ENCODE assay signal across 23 cellular contexts in genomic region chr17:7409716-7410115, GRCh38. TPM values are rescaled to one million over a fixed set of nuclear protein-coding genes. Genes with fewer than 3 reads are reported as not detected.
DNase-seq lines count a peak whose midpoint lies in the region; ATAC-seq, FAIRE-seq and TF ChIP-seq lines count a peak whose summit lies in the region.
"Had no signal": no experiment of that assay in that cellular context is flagged by ENCODE, and none has a peak within 500 bp of the region (broad histone marks: within the 10 kb centered on the region; RNA-seq: fewer than 3 reads in every experiment).

No MANE protein-coding gene starts in this region.

- intact Hi-C loops in activated CD4-positive, alpha-beta T cell treated with anti-CD3 and anti-CD28 coated beads, Interleukin-2, amount 10 ng/mL, durations not matched to agents 24 days and 14 days (cut with micrococcal nuclease): no loop called here

- peaks cover 10% of the 10 kb centered on the region for H3K4me1 Mint-ChIP-seq in activated CD4-positive, alpha-beta T cell treated with anti-CD3 and anti-CD28 coated beads, Interleukin-2, amount 10 ng/mL, durations not matched to agents 24 days and 14 days
- H3K4me1 Mint-ChIP-seq in nephron (peaks cover 14% of the 10 kb centered on the region), type B pancreatic cell (ENCODE audit: unreplicated experiment) (peaks cover 17% of the 10 kb centered on the region)

- H3K9me3 Mint-ChIP-seq in activated CD4-positive, alpha-beta T cell treated with anti-CD3 and anti-CD28 coated beads, Interleukin-2, amount 10 ng/mL, durations not matched to agents 24 days and 14 days: no peaks in the 10 kb centered on the region
- H3K9me3 Mint-ChIP-seq in nephron (no peaks in the 10 kb centered on the region), type B pancreatic cell (no peaks in the 10 kb centered on the region)
- H3K9me3 Mint-ChIP-seq: CD8-positive, alpha-beta memory T cell had no signal

- H3K27me3 Mint-ChIP-seq in activated CD4-positive, alpha-beta T cell treated with anti-CD3 and anti-CD28 coated beads, Interleukin-2, amount 10 ng/mL, durations not matched to agents 24 days and 14 days: peaks cover 32% of the 10 kb centered on the region
- H3K27me3 Mint-ChIP-seq in nephron (ENCODE audit: low read depth) (peaks cover 6% of the 10 kb centered on the region), type B pancreatic cell (peaks cover 4% of the 10 kb centered on the region)

- no peaks in the 10 kb centered on the region for H3K4me1 ChIP-seq in BE2C
- H3K4me1 ChIP-seq: HAP-1 had no signal

- no peak for TF ChIP-seq CTCF in bronchial epithelial cell (IDR thresholded peaks at IDR 0.05; ENCODE audit: insufficient read depth, low read length, severe bottlenecking)
- no peak for TF ChIP-seq CTCF in nephron (IDR thresholded peaks at IDR 0.05; ENCODE audit: unreplicated experiment in 3 of 3)
- TF ChIP-seq CTCF in type B pancreatic cell (conservative IDR thresholded peaks at IDR 0.05): no peak
- TF ChIP-seq CTCF in BE2C (IDR thresholded peaks at IDR 0.05; ENCODE audit: low read depth, low read length): no peak

- peak overlapping the region; percentile 6 for H3K27ac Mint-ChIP-seq in activated CD4-positive, alpha-beta T cell treated with anti-CD3 and anti-CD28 coated beads, Interleukin-2, amount 10 ng/mL, durations not matched to agents 24 days and 14 days
- H3K27ac Mint-ChIP-seq in nephron: no peak overlapping the region
- peak overlapping the region; percentile 6 for H3K27ac Mint-ChIP-seq in type B pancreatic cell

- H3K27me3 ChIP-seq in bronchial epithelial cell (ENCODE audit: control insufficient read depth, insufficient read depth, low read length): no peaks in the 10 kb centered on the region
- no peaks in the 10 kb centered on the region for H3K27me3 ChIP-seq in BE2C
- H3K27me3 ChIP-seq: BLaER1 treated with 17β-estradiol and CSF1 and Interleukin-3, amounts not matched to agents 10 nM and 100 nM had no signal

- no peak overlapping the region for H3K4me3 Mint-ChIP-seq in activated CD4-positive, alpha-beta T cell treated with anti-CD3 and anti-CD28 coated beads, Interleukin-2, amount 10 ng/mL, durations not matched to agents 24 days and 14 days
- H3K4me3 Mint-ChIP-seq in nephron (peak overlapping the region; percentile 26 to 78 (median 52)), type B pancreatic cell (peak overlapping the region; percentile 5)

- no peak for ATAC-seq in HG03045 (IDR thresholded peaks at IDR 0.05; ENCODE audit: unreplicated experiment)
- no peak for ATAC-seq in GM18511 (IDR thresholded peaks at IDR 0.05; ENCODE audit: unreplicated experiment)
- ATAC-seq: GM12878 had no signal

- peak; percentile 72 for FAIRE-seq in bronchial epithelial cell (lab: Jason Lieb, UNC)
- FAIRE-seq: GM12878, GM19239, HTR-8/SVneo had no signal

- H3K36me3 Mint-ChIP-seq in activated CD4-positive, alpha-beta T cell treated with anti-CD3 and anti-CD28 coated beads, Interleukin-2, amount 10 ng/mL, durations not matched to agents 24 days and 14 days (ENCODE audit: low read depth): peaks cover 2% of the 10 kb centered on the region
- H3K36me3 Mint-ChIP-seq in nephron (ENCODE audit: low read depth) (peaks cover 28% of the 10 kb centered on the region), type B pancreatic cell (peaks cover 15% of the 10 kb centered on the region)
- H3K36me3 Mint-ChIP-seq: CD8-positive, alpha-beta memory T cell had no signal

- no peak for DNase-seq in activated CD4-positive, alpha-beta T cell treated with anti-CD3 and anti-CD28 coated beads, Interleukin-2, amount 10 ng/mL, durations not matched to agents 24 days and 14 days
- no peak for DNase-seq in activated CD4-positive, alpha-beta T cell treated with anti-CD3 and anti-CD28 coated beads, Interleukin-2, amount 50 U/mL, for 48 hours
- DNase-seq in bronchial epithelial cell (ENCODE audit: low read depth) (no peak), type B pancreatic cell (ENCODE audit: extremely low spot score, unreplicated experiment) (no peak), BE2C (no peak)
- DNase-seq: CD8-positive, alpha-beta memory T cell; COR-L47; DMS 273 treated with DMSO at 0.1 percent for 48 hours; DMS53; DND-41; EL; GM23248 had no signal

- H3K36me3 ChIP-seq in bronchial epithelial cell (ENCODE audit: control insufficient read depth, insufficient read depth, low read length) (no peaks in the 10 kb centered on the region), BE2C (no peaks in the 10 kb centered on the region)

- H3K4me3 ChIP-seq in bronchial epithelial cell (ENCODE audit: low read depth, low read length): no peak overlapping the region
- H3K4me3 ChIP-seq in BE2C (ENCODE audit: low read depth, low read length): no peak overlapping the region
- H3K4me3 ChIP-seq: BLaER1 treated with 17β-estradiol and CSF1 and Interleukin-3, amounts not matched to agents 10 nM and 100 nM; GM12878; GM23248; HAP-1 had no signal

- no peaks in the 10 kb centered on the region for H3K9me3 ChIP-seq in BE2C
- H3K9me3 ChIP-seq: BLaER1 treated with 17β-estradiol and CSF1 and Interleukin-3, amounts not matched to agents 10 nM and 100 nM; HAP-1 had no signal

RNA-seq across cellular contexts. Expression of gene NLGN2, which starts 2.1 kb away (rescaled TPM):
- 2.9 and 3.0 TPM in 2 replicates for total RNA-seq in activated CD4-positive, alpha-beta T cell treated with anti-CD3 and anti-CD28 coated beads, Interleukin-2, amount 10 ng/mL, durations not matched to agents 24 days and 14 days
- total RNA-seq in bronchial epithelial cell (0.79 and 1.2 TPM in 2 replicates), type B pancreatic cell (ENCODE audit: low replicate concordance) (15.0 and 68.4 TPM in 2 replicates)
- 12.4 TPM for polyA plus RNA-seq in BE2C (2012; ENCODE audit: insufficient read depth, insufficient read length, low read depth)

RNA-seq across cellular contexts. Expression of gene TMEM256, which starts 5.8 kb away (rescaled TPM):
- 47.4 and 59.3 TPM in 2 replicates for total RNA-seq in activated CD4-positive, alpha-beta T cell treated with anti-CD3 and anti-CD28 coated beads, Interleukin-2, amount 10 ng/mL, durations not matched to agents 24 days and 14 days
- total RNA-seq in bronchial epithelial cell (40.3 and 67.7 TPM in 2 replicates), type B pancreatic cell (ENCODE audit: low replicate concordance) (89.8 and 90.3 TPM in 2 replicates)
- 22.2 TPM for polyA plus RNA-seq in BE2C (2012; ENCODE audit: insufficient read depth, insufficient read length, low read depth)

RNA-seq across cellular contexts. Expression of gene SPEM1, which starts 10.4 kb away (rescaled TPM):
- not detected in 2 replicates for total RNA-seq in activated CD4-positive, alpha-beta T cell treated with anti-CD3 and anti-CD28 coated beads, Interleukin-2, amount 10 ng/mL, durations not matched to agents 24 days and 14 days
- total RNA-seq in bronchial epithelial cell: 0.13 TPM in 1 of 2 replicates, not detected in the other
- 0.31 TPM in 1 of 2 replicates, not detected in the other for total RNA-seq in type B pancreatic cell (ENCODE audit: low replicate concordance)
- not detected for polyA plus RNA-seq in BE2C (2012; ENCODE audit: insufficient read depth, insufficient read length, low read depth)
- total RNA-seq: CD8-positive, alpha-beta memory T cell; G401; GM12878; GM23248; H4 had no signal
- polyA plus RNA-seq: AG04450; CD8-positive, alpha-beta memory T cell; GM12878; GM23248 had no signal

RNA-seq across cellular contexts. Expression of gene PLSCR3, which starts 15.4 kb away (rescaled TPM):
- 75.5 and 79.8 TPM in 2 replicates for total RNA-seq in activated CD4-positive, alpha-beta T cell treated with anti-CD3 and anti-CD28 coated beads, Interleukin-2, amount 10 ng/mL, durations not matched to agents 24 days and 14 days
- total RNA-seq in bronchial epithelial cell (9.0 and 13.2 TPM in 2 replicates), type B pancreatic cell (ENCODE audit: low replicate concordance) (39.8 and 55.8 TPM in 2 replicates)
- 14.8 TPM for polyA plus RNA-seq in BE2C (2012; ENCODE audit: insufficient read depth, insufficient read length, low read depth)

RNA-seq across cellular contexts. Expression of gene SPEM2, which starts 15.7 kb away (rescaled TPM):
- total RNA-seq in activated CD4-positive, alpha-beta T cell treated with anti-CD3 and anti-CD28 coated beads, Interleukin-2, amount 10 ng/mL, durations not matched to agents 24 days and 14 days: not detected in 2 replicates
- total RNA-seq in bronchial epithelial cell (not detected in 2 replicates), type B pancreatic cell (ENCODE audit: low replicate concordance) (not detected in 2 replicates)
- polyA plus RNA-seq in BE2C (2012; ENCODE audit: insufficient read depth, insufficient read length, low read depth): not detected
- total RNA-seq: CD8-positive, alpha-beta memory T cell; G401; GM12878; GM23248; H4 had no signal
- polyA plus RNA-seq: AG04450; CD8-positive, alpha-beta memory T cell; GM12878; GM23248 had no signal

Comparison
In these comparisons a context has a peak if more than half of its experiments do, and no peak if none do; other contexts are left out.
1. H3K27ac Mint-ChIP-seq: peak in activated CD4-positive, alpha-beta T cell treated with anti-CD3 and anti-CD28 coated beads, Interleukin-2, amount 10 ng/mL, durations not matched to agents 24 days and 14 days (single experiment) and type B pancreatic cell (single experiment); none in nephron (0 of 3).